21 cellular contexts compared by ENCODE assay signal in genomic region chr11:31001432-31001831, GRCh38.
"Had no signal": no experiment of that assay in that cellular context is flagged by ENCODE, and none has a peak within 500 bp of the region (broad histone marks: within the 10 kb centered on the region; RNA-seq: fewer than 3 reads in every experiment).

No MANE protein-coding gene starts in this region.

- FAIRE-seq: HTR-8/SVneo, RCC 7860 had no signal

- H3K4me3 ChIP-seq: SJSA1, SK-N-MC had no signal

- H3K27me3 ChIP-seq: SJSA1 had no signal

- H3K4me1 ChIP-seq: SJSA1 had no signal

- H3K36me3 ChIP-seq: SJSA1 had no signal

- H3K27ac ChIP-seq: HL-60, SJSA1, SK-N-MC had no signal

- H3K9me3 ChIP-seq: SJSA1 had no signal

- DNase-seq: KBM-7, MV-4-11, NCI-H1048, NCI-H1105, NCI-H1436 treated with DMSO at 0.1 percent for 48 hours, NCI-H1694, NCI-H187 treated with DMSO at 0.1 percent for 48 hours, NCI-H2029 treated with DMSO at 0.1 percent for 48 hours, NCI-H2171 treated with DMSO at 0.1 percent for 48 hours, NCI-H226, NCI-H446, NCI-H510A, NCI-H524 treated with DMSO at 0.1 percent for 48 hours, Right ventricle myocardium superior, RPMI8226, SIG-M5 had no signal
